ENCODE assay signal across 8 cellular contexts in the genomic region with DNA sequence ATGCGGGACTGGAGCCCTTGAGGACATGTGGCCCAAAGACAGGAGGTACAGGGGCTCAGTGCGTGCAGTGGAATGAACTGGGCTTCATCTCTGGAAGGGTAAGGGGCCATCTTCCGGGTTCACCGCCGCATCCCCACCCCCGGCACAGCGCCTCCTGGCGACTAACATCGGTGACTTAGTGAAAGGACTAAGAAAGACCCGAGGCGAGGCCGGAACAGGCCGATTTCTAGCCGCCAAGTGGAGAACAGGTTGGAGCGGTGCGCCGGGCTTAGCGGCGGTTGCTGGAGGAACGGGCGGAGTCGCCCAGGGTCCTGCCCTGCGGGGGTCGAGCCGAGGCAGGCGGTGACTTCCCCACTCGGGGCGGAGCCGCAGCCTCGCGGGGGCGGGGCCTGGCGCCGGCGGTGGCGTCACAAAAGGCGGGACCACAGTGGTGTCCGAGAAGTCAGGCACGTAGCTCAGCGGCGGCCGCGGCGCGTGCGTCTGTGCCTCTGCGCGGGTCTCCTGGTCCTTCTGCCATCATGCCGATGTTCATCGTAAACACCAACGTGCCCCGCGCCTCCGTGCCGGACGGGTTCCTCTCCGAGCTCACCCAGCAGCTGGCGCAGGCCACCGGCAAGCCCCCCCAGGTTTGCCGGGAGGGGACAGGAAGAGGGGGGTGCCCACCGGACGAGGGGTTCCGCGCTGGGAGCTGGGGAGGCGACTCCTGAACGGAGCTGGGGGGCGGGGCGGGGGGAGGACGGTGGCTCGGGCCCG. TPM values are rescaled to one million over a fixed set of nuclear protein-coding genes. Genes with fewer than 3 reads are reported as not detected.
DNase-seq lines count a peak whose midpoint lies in the region; ATAC-seq and TF ChIP-seq lines count a peak whose summit lies in the region.

A gene (plus strand): TSS at position 427 of the 753 bp plus-strand sequence. CDS start 92 bp downstream, at position 519.

- H3K4me3 Mint-ChIP-seq in activated naive CD8-positive, alpha-beta T cell = peak within 1 kb of the TSS; percentile 93
- H3K4me3 Mint-ChIP-seq in glutamatergic neuron (ENCODE audit: unreplicated experiment) = peak within 1 kb of the TSS; percentile 92
- H3K4me3 Mint-ChIP-seq in osteocyte (ENCODE audit: unreplicated experiment) = peak within 1 kb of the TSS; percentile 92

- H3K36me3 Mint-ChIP-seq in activated naive CD8-positive, alpha-beta T cell = peaks cover under 1% of the 10 kb centered on the region
- H3K36me3 Mint-ChIP-seq in glutamatergic neuron (ENCODE audit: unreplicated experiment) (no peaks in the 10 kb centered on the region), osteocyte (ENCODE audit: unreplicated experiment) (peaks cover 7% of the 10 kb centered on the region)

- ATAC-seq in HG02623 (IDR thresholded peaks at IDR 0.05; ENCODE audit: unreplicated experiment) = peak; percentile 88
- ATAC-seq in thoracic aorta (ENCODE audit: insufficient number of reproducible peaks, low FRiP score, low read depth) = peak; percentile 83

- no peaks in the 10 kb centered on the region for H3K9me3 Mint-ChIP-seq in activated naive CD8-positive, alpha-beta T cell (ENCODE audit: low read depth)
- peaks cover 17% of the 10 kb centered on the region for H3K9me3 Mint-ChIP-seq in glutamatergic neuron (ENCODE audit: unreplicated experiment)
- H3K9me3 Mint-ChIP-seq in osteocyte (ENCODE audit: unreplicated experiment) = no peaks in the 10 kb centered on the region

- peaks cover 6 to 27% of the 10 kb centered on the region in 2 donors for H3K4me1 ChIP-seq in thoracic aorta (ENCODE audit: control insufficient read depth in 1 of 2, low read depth in 2 of 2)

- peak; percentile 87 for DNase-seq in NCI-H1092 treated with DMSO at 0.1 percent for 48 hours (lab: John Stamatoyannopoulos, UW)
- peak; percentile 94 for DNase-seq in SKM-1 treated with dmso at 0.1 percent for 144 hours (lab: John Stamatoyannopoulos, UW; ENCODE audit: unreplicated experiment)
- DNase-seq in glutamatergic neuron = peak; percentile 100
- peak; percentile 99 for DNase-seq in osteocyte (ENCODE audit: extremely low spot score, unreplicated experiment)
- DNase-seq in thoracic aorta (ENCODE audit: low spot score) = peak; percentile 66

- TF ChIP-seq CTCF in GM12872 (IDR thresholded peaks at IDR 0.05; ENCODE audit: insufficient read depth, low read depth, low read length) (peak; percentile 90), glutamatergic neuron (IDR thresholded peaks at IDR 0.05; ENCODE audit: partially characterized antibody, unreplicated experiment) (peak; percentile 84), osteocyte (IDR thresholded peaks at IDR 0.05) (peak; percentile 95), thoracic aorta (IDR thresholded peaks at IDR 0.05) (peak; percentile 67)

- H3K36me3 ChIP-seq in thoracic aorta = peaks cover 3% of the 10 kb centered on the region

- H3K4me1 Mint-ChIP-seq in activated naive CD8-positive, alpha-beta T cell (ENCODE audit: low read depth) = peaks cover 17% of the 10 kb centered on the region
- H3K4me1 Mint-ChIP-seq in glutamatergic neuron (ENCODE audit: low read depth, unreplicated experiment) (peaks cover 10% of the 10 kb centered on the region), osteocyte (ENCODE audit: unreplicated experiment) (peaks cover 23% of the 10 kb centered on the region)

- peak within 1 kb of the TSS; percentile 94 for H3K4me3 ChIP-seq in thoracic aorta

- peak within 1 kb of the TSS; percentile 93 to 96 for H3K27ac ChIP-seq in thoracic aorta

- H3K27me3 Mint-ChIP-seq in activated naive CD8-positive, alpha-beta T cell = no peaks in the 10 kb centered on the region
- H3K27me3 Mint-ChIP-seq in glutamatergic neuron (ENCODE audit: unreplicated experiment) (peaks cover 20% of the 10 kb centered on the region), osteocyte (ENCODE audit: unreplicated experiment) (no peaks in the 10 kb centered on the region)

- H3K27ac Mint-ChIP-seq in activated naive CD8-positive, alpha-beta T cell = peak within 1 kb of the TSS; percentile 99
- peak within 1 kb of the TSS; percentile 96 for H3K27ac Mint-ChIP-seq in glutamatergic neuron (ENCODE audit: unreplicated experiment)
- H3K27ac Mint-ChIP-seq in osteocyte (ENCODE audit: unreplicated experiment) = peak within 1 kb of the TSS; percentile 97

- H3K27me3 ChIP-seq in thoracic aorta (replicated peaks; ENCODE audit: insufficient read depth) = no peaks in the 10 kb centered on the region

- H3K9me3 ChIP-seq in thoracic aorta = no peaks in the 10 kb centered on the region

RNA-seq across cellular contexts. Expression of the gene that starts here (rescaled TPM):
- total RNA-seq in glutamatergic neuron (ENCODE audit: unreplicated experiment) = 581 TPM
- 354 and 363 TPM in 2 replicates for total RNA-seq in osteocyte
- total RNA-seq in thoracic aorta = 100 to 1,000 TPM; 152 to 157 TPM

Comparison
In these comparisons a context has a peak if more than half of its experiments do, and no peak if none do; other contexts are left out.
1. Peak in every context shown above with its lines: DNase-seq, ATAC-seq, H3K4me3 ChIP-seq and H3K27ac ChIP-seq.